Comparison of ENCODE assay signal across 7 cellular contexts in genomic region chr11:131694526-131695424, GRCh38.
DNase-seq lines count a peak whose midpoint lies in the region; ATAC-seq and TF ChIP-seq lines count a peak whose summit lies in the region.

No MANE protein-coding gene starts in this region.

- ATAC-seq in T-helper 17 cell (peak; percentile 79), body of pancreas (peak; percentile 93)

- no peak overlapping the region for H3K27ac Mint-ChIP-seq in T-helper 17 cell

- H3K9ac ChIP-seq in iPS-15b (ENCODE audit: low read depth, low read length) (no peak overlapping the region), skeletal muscle tissue (ENCODE audit: low read depth in 1 of 3, low read length in 3 of 3) (peak overlapping the region in 1 of 3 donors; percentile 60)

- no peaks in the 10 kb centered on the region for H3K9me3 ChIP-seq in HAP-1
- H3K9me3 ChIP-seq in T-helper 17 cell (ENCODE audit: control insufficient read depth, low read length, poor library complexity, severe bottlenecking) = no peaks in the 10 kb centered on the region
- H3K9me3 ChIP-seq in body of pancreas = no peaks in the 10 kb centered on the region
- H3K9me3 ChIP-seq in iPS-15b (ENCODE audit: control insufficient read depth, insufficient read depth, low read length) = no peaks in the 10 kb centered on the region
- no peaks in the 10 kb centered on the region for H3K9me3 ChIP-seq in skeletal muscle tissue (ENCODE audit: control insufficient read depth in 3 of 3, low read length in 3 of 3)

- H3K4me1 ChIP-seq in HAP-1 (no peaks in the 10 kb centered on the region), body of pancreas (no peaks in the 10 kb centered on the region), iPS-15b (ENCODE audit: control insufficient read depth, insufficient read depth, low read length) (peaks cover 4% of the 10 kb centered on the region), skeletal muscle tissue (ENCODE audit: control insufficient read depth in 3 of 3, insufficient read depth in 3 of 3, low read length in 3 of 3) (peaks cover 3 to 5% (median 4%) of the 10 kb centered on the region in 3 donors)

- DNase-seq in HAP-1 (ENCODE audit: low spot score in 2 of 2) (peak; percentile 47 to 80), T-helper 17 cell (peak; percentile 31 to 46 (median 40)), body of pancreas (peak; percentile 81 to 84 (median 83))

- no peak overlapping the region for H3K4me3 ChIP-seq in GM12875 (ENCODE audit: low read depth, low read length)
- H3K4me3 ChIP-seq in HAP-1 = no peak overlapping the region
- no peak overlapping the region for H3K4me3 ChIP-seq in body of pancreas
- peak overlapping the region; percentile 27 for H3K4me3 ChIP-seq in iPS-15b (ENCODE audit: low read depth, low read length)
- H3K4me3 ChIP-seq in skeletal muscle tissue (ENCODE audit: low read length in 3 of 3) = peak overlapping the region; percentile 32 to 35 (median 34)

- intact Hi-C loops in body of pancreas (cut with DNase I) = no loop called here

- H3K27me3 ChIP-seq in HAP-1 (ENCODE audit: low read depth) = no peaks in the 10 kb centered on the region
- peaks cover 0 to 17% of the 10 kb centered on the region in 2 donors for H3K27me3 ChIP-seq in body of pancreas
- H3K27me3 ChIP-seq in iPS-15b (ENCODE audit: control insufficient read depth, insufficient read depth, low read length) = peaks cover 44% of the 10 kb centered on the region
- peaks cover 17 to 32% (median 27%) of the 10 kb centered on the region in 3 donors for H3K27me3 ChIP-seq in skeletal muscle tissue (ENCODE audit: control insufficient read depth in 3 of 3, insufficient read depth in 3 of 3, low read length in 3 of 3)

- no peaks in the 10 kb centered on the region for H3K36me3 Mint-ChIP-seq in T-helper 17 cell (ENCODE audit: low read depth)

- peaks cover 62% of the 10 kb centered on the region for H3K27me3 Mint-ChIP-seq in T-helper 17 cell

- WGBS in body of pancreas, 2 donors = 20 to 21% methylated on average over 33 to 34 of the region's 34 CpGs

- in situ Hi-C loops in HAP-1 (cut with MboI; ENCODE audit: low sequenced_read_pairs) = no loop called here

- H3K4me1 Mint-ChIP-seq in T-helper 17 cell = peaks cover 5% of the 10 kb centered on the region

- TF ChIP-seq CTCF in GM12875 (IDR thresholded peaks at IDR 0.05; ENCODE audit: borderline replicate concordance, insufficient read depth, low read depth, low read length) = peak; percentile 95
- TF ChIP-seq CTCF in LNCAP (IDR thresholded peaks at IDR 0.05) = peak; percentile 94
- TF ChIP-seq CTCF in body of pancreas (IDR thresholded peaks at IDR 0.05) = peak; percentile 92 to 98 (median 93)

- peak overlapping the region; percentile 26 for H3K4me3 Mint-ChIP-seq in T-helper 17 cell

- TF ChIP-seq POLR2A in body of pancreas (IDR thresholded peaks at IDR 0.05) = no peak

- no peak overlapping the region for H3K27ac ChIP-seq in body of pancreas
- no peak overlapping the region for H3K27ac ChIP-seq in skeletal muscle tissue (ENCODE audit: low read depth, low read length)

- H3K36me3 ChIP-seq in HAP-1 (replicated peaks) (no peaks in the 10 kb centered on the region), body of pancreas (replicated peaks in 1 of 2; ENCODE audit: insufficient read depth in 1 of 2, low read depth in 2 of 2) (no peaks in the 10 kb centered on the region), iPS-15b (ENCODE audit: control insufficient read depth, insufficient read depth, low read length) (no peaks in the 10 kb centered on the region), skeletal muscle tissue (ENCODE audit: control insufficient read depth in 3 of 3, insufficient read depth in 3 of 3, low read length in 3 of 3) (no peaks in the 10 kb centered on the region)

Comparison
In these comparisons a context has a peak if more than half of its experiments do, and no peak if none do; other contexts are left out.
1. H3K4me3 ChIP-seq: peak in iPS-15b (single experiment) and skeletal muscle tissue (3 of 3); none in GM12875 (single experiment), HAP-1 (single experiment) and body of pancreas (0 of 2).
2. Peak in every context shown above with its lines, with median percentiles within 50 percentile points of each other: CTCF ChIP-seq and DNase-seq.